In the genomic region with DNA sequence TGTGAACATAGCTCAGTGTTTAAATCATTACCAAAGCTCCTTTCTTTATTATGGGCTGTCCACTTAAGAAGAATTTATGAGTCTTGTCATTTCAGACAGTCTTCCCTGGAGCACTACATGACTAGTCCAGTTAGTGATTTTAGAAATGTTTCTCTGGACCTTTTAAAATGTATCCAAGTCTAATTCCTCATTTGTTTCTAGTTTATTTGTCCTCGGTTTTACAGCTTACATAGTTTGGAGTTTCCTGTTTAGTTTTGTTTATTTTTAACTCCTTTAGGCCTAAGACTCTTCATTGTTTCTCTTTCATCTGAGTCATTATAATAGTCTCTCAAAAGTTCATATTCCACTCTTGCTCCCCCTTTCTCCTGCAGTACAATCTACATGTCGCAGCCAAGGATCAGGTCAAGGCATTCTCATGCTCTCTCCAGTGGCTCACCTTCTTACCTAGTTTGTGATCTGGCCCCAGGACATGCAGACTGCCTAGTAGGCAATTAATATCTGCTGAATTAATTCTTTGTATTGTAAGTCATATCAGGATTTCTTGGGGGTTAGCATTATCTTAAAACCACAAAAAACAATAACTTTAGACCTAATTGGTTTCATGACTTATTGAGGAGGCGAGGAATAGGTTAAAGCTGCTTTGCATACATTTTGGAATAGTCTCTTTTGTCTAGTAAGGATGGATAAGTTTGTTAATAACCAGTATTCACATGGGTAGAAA, we compare ENCODE assay signal across 1 cellular context.
TF ChIP-seq lines count a peak whose summit lies in the region.

No MANE protein-coding gene starts in this region.

TF ChIP-seq in K562, 482 proteins besides CTCF, POLR2A, EP300 and RAD21 (continued from another document):
- TF ChIP-seq, protein P1, sequence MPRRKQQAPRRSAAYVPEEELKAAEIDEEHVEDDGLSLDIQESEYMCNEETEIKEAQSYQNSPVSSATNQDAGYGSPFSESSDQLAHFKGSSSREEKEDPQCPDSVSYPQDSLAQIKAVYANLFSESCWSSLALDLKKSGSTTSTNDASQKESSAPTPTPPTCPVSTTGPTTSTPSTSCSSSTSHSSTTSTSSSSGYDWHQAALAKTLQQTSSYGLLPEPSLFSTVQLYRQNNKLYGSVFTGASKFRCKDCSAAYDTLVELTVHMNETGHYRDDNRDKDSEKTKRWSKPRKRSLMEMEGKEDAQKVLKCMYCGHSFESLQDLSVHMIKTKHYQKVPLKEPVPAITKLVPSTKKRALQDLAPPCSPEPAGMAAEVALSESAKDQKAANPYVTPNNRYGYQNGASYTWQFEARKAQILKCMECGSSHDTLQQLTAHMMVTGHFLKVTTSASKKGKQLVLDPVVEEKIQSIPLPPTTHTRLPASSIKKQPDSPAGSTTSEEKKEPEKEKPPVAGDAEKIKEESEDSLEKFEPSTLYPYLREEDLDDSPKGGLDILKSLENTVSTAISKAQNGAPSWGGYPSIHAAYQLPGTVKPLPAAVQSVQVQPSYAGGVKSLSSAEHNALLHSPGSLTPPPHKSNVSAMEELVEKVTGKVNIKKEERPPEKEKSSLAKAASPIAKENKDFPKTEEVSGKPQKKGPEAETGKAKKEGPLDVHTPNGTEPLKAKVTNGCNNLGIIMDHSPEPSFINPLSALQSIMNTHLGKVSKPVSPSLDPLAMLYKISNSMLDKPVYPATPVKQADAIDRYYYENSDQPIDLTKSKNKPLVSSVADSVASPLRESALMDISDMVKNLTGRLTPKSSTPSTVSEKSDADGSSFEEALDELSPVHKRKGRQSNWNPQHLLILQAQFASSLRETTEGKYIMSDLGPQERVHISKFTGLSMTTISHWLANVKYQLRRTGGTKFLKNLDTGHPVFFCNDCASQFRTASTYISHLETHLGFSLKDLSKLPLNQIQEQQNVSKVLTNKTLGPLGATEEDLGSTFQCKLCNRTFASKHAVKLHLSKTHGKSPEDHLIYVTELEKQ (CRISPR knock-in tag; IDR thresholded peaks at IDR 0.05): no peak
- TF ChIP-seq ZNF263 (CRISPR knock-in tag; IDR thresholded peaks at IDR 0.05; ENCODE audit: borderline replicate concordance): peak; percentile 81
- no peak for TF ChIP-seq ZNF76 (CRISPR knock-in tag; IDR thresholded peaks at IDR 0.05; ENCODE audit: borderline replicate concordance)
- TF ChIP-seq, protein P2, sequence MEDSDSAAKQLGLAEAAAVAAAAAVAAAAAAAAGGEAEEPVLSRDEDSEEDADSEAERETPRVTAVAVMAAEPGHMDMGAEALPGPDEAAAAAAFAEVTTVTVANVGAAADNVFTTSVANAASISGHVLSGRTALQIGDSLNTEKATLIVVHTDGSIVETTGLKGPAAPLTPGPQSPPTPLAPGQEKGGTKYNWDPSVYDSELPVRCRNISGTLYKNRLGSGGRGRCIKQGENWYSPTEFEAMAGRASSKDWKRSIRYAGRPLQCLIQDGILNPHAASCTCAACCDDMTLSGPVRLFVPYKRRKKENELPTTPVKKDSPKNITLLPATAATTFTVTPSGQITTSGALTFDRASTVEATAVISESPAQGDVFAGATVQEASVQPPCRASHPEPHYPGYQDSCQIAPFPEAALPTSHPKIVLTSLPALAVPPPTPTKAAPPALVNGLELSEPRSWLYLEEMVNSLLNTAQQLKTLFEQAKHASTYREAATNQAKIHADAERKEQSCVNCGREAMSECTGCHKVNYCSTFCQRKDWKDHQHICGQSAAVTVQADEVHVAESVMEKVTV (CRISPR knock-in tag; IDR thresholded peaks at IDR 0.05): no peak
- TF ChIP-seq ZNF316 (IDR thresholded peaks at IDR 0.05): peak; percentile 8; the same call in 1 of the 2 replicates
- no peak for TF ChIP-seq MXI1 (IDR thresholded peaks at IDR 0.05; ENCODE audit: low read depth, low read length)
- TF ChIP-seq, protein P3, sequence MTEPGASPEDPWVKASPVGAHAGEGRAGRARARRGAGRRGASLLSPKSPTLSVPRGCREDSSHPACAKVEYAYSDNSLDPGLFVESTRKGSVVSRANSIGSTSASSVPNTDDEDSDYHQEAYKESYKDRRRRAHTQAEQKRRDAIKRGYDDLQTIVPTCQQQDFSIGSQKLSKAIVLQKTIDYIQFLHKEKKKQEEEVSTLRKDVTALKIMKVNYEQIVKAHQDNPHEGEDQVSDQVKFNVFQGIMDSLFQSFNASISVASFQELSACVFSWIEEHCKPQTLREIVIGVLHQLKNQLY (CRISPR knock-in tag; conservative IDR thresholded peaks at IDR 0.05): no peak
- no peak for TF ChIP-seq MCM2 (IDR thresholded peaks at IDR 0.05; ENCODE audit: low read depth)
- TF ChIP-seq, protein P4, sequence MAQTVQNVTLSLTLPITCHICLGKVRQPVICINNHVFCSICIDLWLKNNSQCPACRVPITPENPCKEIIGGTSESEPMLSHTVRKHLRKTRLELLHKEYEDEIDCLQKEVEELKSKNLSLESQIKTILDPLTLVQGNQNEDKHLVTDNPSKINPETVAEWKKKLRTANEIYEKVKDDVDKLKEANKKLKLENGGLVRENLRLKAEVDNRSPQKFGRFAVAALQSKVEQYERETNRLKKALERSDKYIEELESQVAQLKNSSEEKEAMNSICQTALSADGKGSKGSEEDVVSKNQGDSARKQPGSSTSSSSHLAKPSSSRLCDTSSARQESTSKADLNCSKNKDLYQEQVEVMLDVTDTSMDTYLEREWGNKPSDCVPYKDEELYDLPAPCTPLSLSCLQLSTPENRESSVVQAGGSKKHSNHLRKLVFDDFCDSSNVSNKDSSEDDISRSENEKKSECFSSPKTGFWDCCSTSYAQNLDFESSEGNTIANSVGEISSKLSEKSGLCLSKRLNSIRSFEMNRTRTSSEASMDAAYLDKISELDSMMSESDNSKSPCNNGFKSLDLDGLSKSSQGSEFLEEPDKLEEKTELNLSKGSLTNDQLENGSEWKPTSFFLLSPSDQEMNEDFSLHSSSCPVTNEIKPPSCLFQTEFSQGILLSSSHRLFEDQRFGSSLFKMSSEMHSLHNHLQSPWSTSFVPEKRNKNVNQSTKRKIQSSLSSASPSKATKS (CRISPR knock-in tag; IDR thresholded peaks at IDR 0.05): no peak
- TF ChIP-seq SOX6 (IDR thresholded peaks at IDR 0.05): peak; percentile 44; the same call in 1 of the 2 replicates
- TF ChIP-seq NUFIP1 (IDR thresholded peaks at IDR 0.05; ENCODE audit: partially characterized antibody): no peak
- TF ChIP-seq, protein P5, sequence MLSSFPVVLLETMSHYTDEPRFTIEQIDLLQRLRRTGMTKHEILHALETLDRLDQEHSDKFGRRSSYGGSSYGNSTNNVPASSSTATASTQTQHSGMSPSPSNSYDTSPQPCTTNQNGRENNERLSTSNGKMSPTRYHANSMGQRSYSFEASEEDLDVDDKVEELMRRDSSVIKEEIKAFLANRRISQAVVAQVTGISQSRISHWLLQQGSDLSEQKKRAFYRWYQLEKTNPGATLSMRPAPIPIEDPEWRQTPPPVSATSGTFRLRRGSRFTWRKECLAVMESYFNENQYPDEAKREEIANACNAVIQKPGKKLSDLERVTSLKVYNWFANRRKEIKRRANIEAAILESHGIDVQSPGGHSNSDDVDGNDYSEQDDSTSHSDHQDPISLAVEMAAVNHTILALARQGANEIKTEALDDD (IDR thresholded peaks at IDR 0.05): 0 out of 2 replicates have a peak, but pooled peaks have one; percentile 58
- TF ChIP-seq RB1 (IDR thresholded peaks at IDR 0.05; ENCODE audit: low read depth): no peak
- TF ChIP-seq, protein P6, sequence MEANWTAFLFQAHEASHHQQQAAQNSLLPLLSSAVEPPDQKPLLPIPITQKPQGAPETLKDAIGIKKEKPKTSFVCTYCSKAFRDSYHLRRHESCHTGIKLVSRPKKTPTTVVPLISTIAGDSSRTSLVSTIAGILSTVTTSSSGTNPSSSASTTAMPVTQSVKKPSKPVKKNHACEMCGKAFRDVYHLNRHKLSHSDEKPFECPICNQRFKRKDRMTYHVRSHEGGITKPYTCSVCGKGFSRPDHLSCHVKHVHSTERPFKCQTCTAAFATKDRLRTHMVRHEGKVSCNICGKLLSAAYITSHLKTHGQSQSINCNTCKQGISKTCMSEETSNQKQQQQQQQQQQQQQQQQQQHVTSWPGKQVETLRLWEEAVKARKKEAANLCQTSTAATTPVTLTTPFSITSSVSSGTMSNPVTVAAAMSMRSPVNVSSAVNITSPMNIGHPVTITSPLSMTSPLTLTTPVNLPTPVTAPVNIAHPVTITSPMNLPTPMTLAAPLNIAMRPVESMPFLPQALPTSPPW (CRISPR knock-in tag; IDR thresholded peaks at IDR 0.05): 0 out of 2 replicates have a peak, but pooled peaks have one; percentile 3
- 0 out of 2 replicates have a peak, but pooled peaks have one; percentile 19 for TF ChIP-seq ARID1B (IDR thresholded peaks at IDR 0.05)
- no peak for TF ChIP-seq ZNF586 (CRISPR knock-in tag; conservative IDR thresholded peaks at IDR 0.05)
- TF ChIP-seq, protein P7, sequence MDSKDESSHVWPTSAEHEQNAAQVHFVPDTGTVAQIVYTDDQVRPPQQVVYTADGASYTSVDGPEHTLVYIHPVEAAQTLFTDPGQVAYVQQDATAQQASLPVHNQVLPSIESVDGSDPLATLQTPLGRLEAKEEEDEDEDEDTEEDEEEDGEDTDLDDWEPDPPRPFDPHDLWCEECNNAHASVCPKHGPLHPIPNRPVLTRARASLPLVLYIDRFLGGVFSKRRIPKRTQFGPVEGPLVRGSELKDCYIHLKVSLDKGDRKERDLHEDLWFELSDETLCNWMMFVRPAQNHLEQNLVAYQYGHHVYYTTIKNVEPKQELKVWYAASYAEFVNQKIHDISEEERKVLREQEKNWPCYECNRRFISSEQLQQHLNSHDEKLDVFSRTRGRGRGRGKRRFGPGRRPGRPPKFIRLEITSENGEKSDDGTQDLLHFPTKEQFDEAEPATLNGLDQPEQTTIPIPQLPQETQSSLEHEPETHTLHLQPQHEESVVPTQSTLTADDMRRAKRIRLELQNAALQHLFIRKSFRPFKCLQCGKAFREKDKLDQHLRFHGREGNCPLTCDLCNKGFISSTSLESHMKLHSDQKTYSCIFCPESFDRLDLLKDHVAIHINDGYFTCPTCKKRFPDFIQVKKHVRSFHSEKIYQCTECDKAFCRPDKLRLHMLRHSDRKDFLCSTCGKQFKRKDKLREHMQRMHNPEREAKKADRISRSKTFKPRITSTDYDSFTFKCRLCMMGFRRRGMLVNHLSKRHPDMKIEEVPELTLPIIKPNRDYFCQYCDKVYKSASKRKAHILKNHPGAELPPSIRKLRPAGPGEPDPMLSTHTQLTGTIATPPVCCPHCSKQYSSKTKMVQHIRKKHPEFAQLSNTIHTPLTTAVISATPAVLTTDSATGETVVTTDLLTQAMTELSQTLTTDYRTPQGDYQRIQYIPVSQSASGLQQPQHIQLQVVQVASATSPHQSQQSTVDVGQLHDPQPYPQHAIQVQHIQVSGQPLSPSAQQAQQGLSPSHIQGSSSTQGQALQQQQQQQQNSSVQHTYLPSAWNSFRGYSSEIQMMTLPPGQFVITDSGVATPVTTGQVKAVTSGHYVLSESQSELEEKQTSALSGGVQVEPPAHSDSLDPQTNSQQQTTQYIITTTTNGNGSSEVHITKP (IDR thresholded peaks at IDR 0.05; ENCODE audit: partially characterized antibody): no peak
- TF ChIP-seq MCM3 (IDR thresholded peaks at IDR 0.05): no peak
- TF ChIP-seq, protein P8, sequence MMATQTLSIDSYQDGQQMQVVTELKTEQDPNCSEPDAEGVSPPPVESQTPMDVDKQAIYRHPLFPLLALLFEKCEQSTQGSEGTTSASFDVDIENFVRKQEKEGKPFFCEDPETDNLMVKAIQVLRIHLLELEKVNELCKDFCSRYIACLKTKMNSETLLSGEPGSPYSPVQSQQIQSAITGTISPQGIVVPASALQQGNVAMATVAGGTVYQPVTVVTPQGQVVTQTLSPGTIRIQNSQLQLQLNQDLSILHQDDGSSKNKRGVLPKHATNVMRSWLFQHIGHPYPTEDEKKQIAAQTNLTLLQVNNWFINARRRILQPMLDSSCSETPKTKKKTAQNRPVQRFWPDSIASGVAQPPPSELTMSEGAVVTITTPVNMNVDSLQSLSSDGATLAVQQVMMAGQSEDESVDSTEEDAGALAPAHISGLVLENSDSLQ (IDR thresholded peaks at IDR 0.05): peak; percentile 66
- peak; percentile 87 for TF ChIP-seq MEIS2 (IDR thresholded peaks at IDR 0.05; ENCODE audit: partially characterized antibody)
- TF ChIP-seq, protein P9, sequence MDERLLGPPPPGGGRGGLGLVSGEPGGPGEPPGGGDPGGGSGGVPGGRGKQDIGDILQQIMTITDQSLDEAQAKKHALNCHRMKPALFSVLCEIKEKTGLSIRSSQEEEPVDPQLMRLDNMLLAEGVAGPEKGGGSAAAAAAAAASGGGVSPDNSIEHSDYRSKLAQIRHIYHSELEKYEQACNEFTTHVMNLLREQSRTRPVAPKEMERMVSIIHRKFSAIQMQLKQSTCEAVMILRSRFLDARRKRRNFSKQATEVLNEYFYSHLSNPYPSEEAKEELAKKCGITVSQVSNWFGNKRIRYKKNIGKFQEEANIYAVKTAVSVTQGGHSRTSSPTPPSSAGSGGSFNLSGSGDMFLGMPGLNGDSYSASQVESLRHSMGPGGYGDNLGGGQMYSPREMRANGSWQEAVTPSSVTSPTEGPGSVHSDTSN (CRISPR knock-in tag; IDR thresholded peaks at IDR 0.05; ENCODE audit: low read depth): no peak
- TF ChIP-seq, protein P9 (tag; conservative IDR thresholded peaks at IDR 0.05; ENCODE audit: low read depth): peak; percentile 80
- TF ChIP-seq C11orf30 (IDR thresholded peaks at IDR 0.05; ENCODE audit: low read depth): peak; percentile 9; the same call in 1 of the 2 replicates
- peak; percentile 38; the same call in 1 of the 2 replicates for TF ChIP-seq DPF2 (IDR thresholded peaks at IDR 0.05)
